ENCODE assay signal across 8 cellular contexts in genomic region chr11:67318876-67319275, GRCh38. TPM values are rescaled to one million over a fixed set of nuclear protein-coding genes. Genes with fewer than 3 reads are reported as not detected.
DNase-seq lines count a peak whose midpoint lies in the region; ATAC-seq, FAIRE-seq and TF ChIP-seq lines count a peak whose summit lies in the region.
"Not testable (repeated sequence)": the region's sequence is repeated elsewhere in the genome, so short reads cannot be mapped to it uniquely, and the experiment has no call there.

No MANE protein-coding gene starts in this region.

- H3K36me3 Mint-ChIP-seq in GM23338 (ENCODE audit: low read depth); activated T-cell treated with anti-CD3 and anti-CD28 coated beads, Interleukin-2, amount 50 U/mL, for 4 hours (ENCODE audit: insufficient read depth); naive thymus-derived CD4-positive, alpha-beta T cell: not testable (repeated sequence)

- not testable (repeated sequence) for H3K4me1 ChIP-seq in A549; GM23338 (ENCODE audit: insufficient read depth); SK-N-SH (ENCODE audit: control insufficient read depth in 1 of 2, insufficient read depth in 2 of 2, low read depth in 1 of 2, low read length in 1 of 2); breast epithelium; naive thymus-derived CD4-positive, alpha-beta T cell (ENCODE audit: control insufficient read depth in 2 of 2, insufficient read depth in 2 of 2, low read length in 2 of 2)
- H3K4me1 ChIP-seq in cardiac muscle cell (ENCODE audit: low read depth): peaks cover 13% of the 10 kb centered on the region
- H3K4me1 ChIP-seq in skeletal muscle tissue (ENCODE audit: control insufficient read depth in 3 of 3, insufficient read depth in 3 of 3, low read length in 3 of 3): peaks cover 13 to 25% (median 23%) of the 10 kb centered on the region in 3 donors

- not testable (repeated sequence) for H3K9me3 Mint-ChIP-seq in GM23338; activated T-cell treated with anti-CD3 and anti-CD28 coated beads, Interleukin-2, amount 50 U/mL, for 4 hours; naive thymus-derived CD4-positive, alpha-beta T cell

- not testable (repeated sequence) for H3K36me3 ChIP-seq in GM23338 (ENCODE audit: insufficient read depth); SK-N-SH (replicated peaks in 1 of 2; ENCODE audit: control insufficient read depth in 1 of 2, insufficient read depth in 2 of 2, low read length in 1 of 2); breast epithelium; cardiac muscle cell; naive thymus-derived CD4-positive, alpha-beta T cell (ENCODE audit: control insufficient read depth in 2 of 3, insufficient read depth in 3 of 3, low read length in 3 of 3); skeletal muscle tissue (ENCODE audit: control insufficient read depth in 3 of 3, insufficient read depth in 3 of 3, low read length in 3 of 3)

- TF ChIP-seq EP300 in A549 (IDR thresholded peaks at IDR 0.05); SK-N-SH (IDR thresholded peaks at IDR 0.05; ENCODE audit: borderline replicate concordance in 1 of 2, low read depth in 1 of 2, low read length in 1 of 2): not testable (repeated sequence)

- not testable (repeated sequence) for TF ChIP-seq RAD21 in A549 (conservative IDR thresholded peaks at IDR 0.05 in 1 of 2, IDR thresholded peaks at IDR 0.05 in 1 of 2); SK-N-SH (IDR thresholded peaks at IDR 0.05; ENCODE audit: low read length)

- H3K79me2 ChIP-seq in GM23338 (replicated peaks; ENCODE audit: insufficient read depth); SK-N-SH (ENCODE audit: insufficient read depth): not testable (repeated sequence)

- intact Hi-C loops in breast epithelium (cut with DNase I; ENCODE audit: low total_unique reads): loop anchor here (10.0 kb wide), 1 partner anchor 1154 kb away; no protein-coding TSS in a partner anchor
- intact Hi-C loops in naive thymus-derived CD4-positive, alpha-beta T cell (cut with micrococcal nuclease): loop anchor here in 1 of 2 donors (1.0 kb wide), 1 partner anchor 63 kb away; no protein-coding TSS in a partner anchor

- H4K20me1 ChIP-seq in GM23338 (replicated peaks; ENCODE audit: insufficient read depth); SK-N-SH (ENCODE audit: insufficient read depth): not testable (repeated sequence)

- CTCF ChIA-PET in A549 (lab: Yijun Ruan, JAX) (interaction anchor here (0.6 to 12.3 kb wide), 13 partner anchors 11 to 407 kb away, joined by 3 to 178 read pairs (median 16); partner anchors contain the start of genes POLD4, SSH3 and SYT12), SK-N-SH (lab: Yijun Ruan, JAX) (interaction anchor here (0.7 to 12.0 kb wide), 10 partner anchors 16 to 268 kb away, joined by 3 to 274 read pairs (median 24); partner anchors contain the start of genes ANKRD13D, GRK2, POLD4 and SSH3)
- CTCF ChIA-PET in naive thymus-derived CD4-positive, alpha-beta T cell (lab: Charles Lee): interaction anchor here (0.6 to 7.9 kb wide), 10 partner anchors 16 to 323 kb away, joined by 3 to 85 read pairs (median 6); no protein-coding TSS in a partner anchor

- not testable (repeated sequence) for TF ChIP-seq CTCF in A549 (IDR thresholded peaks at IDR 0.05); GM23338 (conservative IDR thresholded peaks at IDR 0.05; ENCODE audit: low read depth in 2 of 2); SK-N-SH (IDR thresholded peaks at IDR 0.05); breast epithelium (IDR thresholded peaks at IDR 0.05); cardiac muscle cell (IDR thresholded peaks at IDR 0.05; ENCODE audit: low read depth, low read length)

- H3K27ac Mint-ChIP-seq in GM23338: not testable (repeated sequence)
- H3K27ac Mint-ChIP-seq in naive thymus-derived CD4-positive, alpha-beta T cell: peak overlapping the region in 3 of 9 donors; percentile 54 to 97 (median 60)

- H3K9me3 ChIP-seq in A549; SK-N-SH; breast epithelium; cardiac muscle cell (ENCODE audit: low read depth); naive thymus-derived CD4-positive, alpha-beta T cell (ENCODE audit: control insufficient read depth in 2 of 3, low read length in 3 of 3); skeletal muscle tissue (ENCODE audit: control insufficient read depth in 3 of 3, low read length in 3 of 3): not testable (repeated sequence)

- peak overlapping the region; percentile 85 for H3K4me2 ChIP-seq in A549
- H3K4me2 ChIP-seq in GM23338: peak overlapping the region; percentile 91
- peak overlapping the region; percentile 94 for H3K4me2 ChIP-seq in SK-N-SH

- peaks cover 32% of the 10 kb centered on the region for H3K27me3 ChIP-seq in GM23338 (ENCODE audit: insufficient read depth)
- not testable (repeated sequence) for H3K27me3 ChIP-seq in SK-N-SH (ENCODE audit: insufficient read depth); breast epithelium; naive thymus-derived CD4-positive, alpha-beta T cell (ENCODE audit: control insufficient read depth in 2 of 2, insufficient read depth in 2 of 2, low read length in 2 of 2); skeletal muscle tissue (ENCODE audit: control insufficient read depth in 3 of 3, insufficient read depth in 3 of 3, low read length in 3 of 3)
- H3K27me3 ChIP-seq in cardiac muscle cell: peaks cover 11% of the 10 kb centered on the region

- H3K9ac ChIP-seq in SK-N-SH: 0 out of 2 replicates have a peak overlapping the region, but pooled peaks have one; percentile 77
- H3K9ac ChIP-seq in skeletal muscle tissue (ENCODE audit: low read depth in 1 of 3, low read length in 3 of 3): peak overlapping the region in 2 of 3 donors; percentile 70 to 85

- peaks cover 11% of the 10 kb centered on the region for H3K4me1 Mint-ChIP-seq in GM23338
- peaks cover 14% of the 10 kb centered on the region for H3K4me1 Mint-ChIP-seq in activated T-cell treated with anti-CD3 and anti-CD28 coated beads, Interleukin-2, amount 50 U/mL, for 4 hours (ENCODE audit: low read depth)
- H3K4me1 Mint-ChIP-seq in naive thymus-derived CD4-positive, alpha-beta T cell: peaks cover 11 to 34% (median 27%) of the 10 kb centered on the region in 7 donors

- WGBS in A549 (ENCODE audit: missing lambda C conversion rate): 90% methylated on average over 12 of the region's 12 CpGs
- 96% methylated on average over 12 of the region's 12 CpGs for WGBS in SK-N-SH (ENCODE audit: low lambda C conversion rate)

- TF ChIP-seq POLR2A in A549 (IDR thresholded peaks at IDR 0.05; ENCODE audit: low read length); breast epithelium (IDR thresholded peaks at IDR 0.05): not testable (repeated sequence)

- POLR2A ChIA-PET in A549 (lab: Yijun Ruan, JAX): not testable (repeated sequence)
- POLR2A ChIA-PET in SK-N-SH (lab: Yijun Ruan, JAX): interaction anchor here (0.6 to 4.3 kb wide), 3 partner anchors 34 to 239 kb away, joined by 3 to 19 read pairs (median 6); partner anchors contain the start of gene POLD4
- POLR2A ChIA-PET in naive thymus-derived CD4-positive, alpha-beta T cell (lab: Charles Lee): interaction anchor here (0.6 to 4.3 kb wide), 9 partner anchors 27 to 78 kb away, joined by 3 to 44 read pairs (median 4); partner anchors contain the start of genes ANKRD13D and POLD4

- peaks cover 11% of the 10 kb centered on the region; the same call in 1 of the 2 replicates for H3F3A ChIP-seq in GM23338 (replicated peaks; ENCODE audit: low read depth)
- H3F3A ChIP-seq in SK-N-SH (replicated peaks; ENCODE audit: insufficient read depth): peaks cover 17% of the 10 kb centered on the region

- not testable (repeated sequence) for DNase-seq in A549 (ENCODE audit: low read depth in 1 of 2, low spot score in 1 of 2); GM23338 (ENCODE audit: low spot score); SK-N-SH; activated T-cell treated with anti-CD3 and anti-CD28 coated beads, Interleukin-2, amount 50 U/mL, for 4 hours; breast epithelium (ENCODE audit: low spot score in 2 of 2); cardiac muscle cell (ENCODE audit: low read depth in 1 of 2, low spot score in 1 of 2); naive thymus-derived CD4-positive, alpha-beta T cell

- peak overlapping the region; percentile 92 for H3K4me3 Mint-ChIP-seq in GM23338
- peak overlapping the region; percentile 91 for H3K4me3 Mint-ChIP-seq in activated T-cell treated with anti-CD3 and anti-CD28 coated beads, Interleukin-2, amount 50 U/mL, for 4 hours
- peak overlapping the region; percentile 79 to 99 (median 97) for H3K4me3 Mint-ChIP-seq in naive thymus-derived CD4-positive, alpha-beta T cell

- not testable (repeated sequence) for H2AFZ ChIP-seq in GM23338; SK-N-SH (ENCODE audit: low read depth)

- H3K27me3 Mint-ChIP-seq in GM23338 (ENCODE audit: insufficient read depth, low read depth, poor library complexity): peaks cover 23% of the 10 kb centered on the region
- not testable (repeated sequence) for H3K27me3 Mint-ChIP-seq in activated T-cell treated with anti-CD3 and anti-CD28 coated beads, Interleukin-2, amount 50 U/mL, for 4 hours (ENCODE audit: low read depth)
- H3K27me3 Mint-ChIP-seq in naive thymus-derived CD4-positive, alpha-beta T cell: peaks cover 0 to 13% (median 0%) of the 10 kb centered on the region in 5 donors

- FAIRE-seq in A549 (lab: Jason Lieb, UNC): not testable (repeated sequence)

- not testable (repeated sequence) for H3K9me2 ChIP-seq in GM23338 (ENCODE audit: insufficient read depth); SK-N-SH

- ATAC-seq in A549; GM23338; activated T-cell treated with anti-CD3 and anti-CD28 coated beads, Interleukin-2, amount 50 U/mL, for 4 hours; naive thymus-derived CD4-positive, alpha-beta T cell: not testable (repeated sequence)

- H3K27ac ChIP-seq in A549; GM23338 (ENCODE audit: low read depth); SK-N-SH (ENCODE audit: low read depth in 2 of 2, low read length in 1 of 2); breast epithelium; cardiac muscle cell; naive thymus-derived CD4-positive, alpha-beta T cell (ENCODE audit: low read depth, low read length); skeletal muscle tissue (ENCODE audit: low read depth, low read length): not testable (repeated sequence)

- H3K4me3 ChIP-seq in A549 (peak overlapping the region; percentile 69; the same call in 2 of the 3 replicates), GM23338 (peak overlapping the region; percentile 76; the same call in 1 of the 2 replicates), breast epithelium (peak overlapping the region in 2 of 3 donors; percentile 74 to 97), cardiac muscle cell (peak overlapping the region; percentile 56), skeletal muscle tissue (ENCODE audit: low read length in 3 of 3) (peak overlapping the region in 2 of 3 donors; percentile 77 to 90)
- not testable (repeated sequence) for H3K4me3 ChIP-seq in SK-N-SH (ENCODE audit: low read depth in 2 of 2, low read length in 1 of 2); naive thymus-derived CD4-positive, alpha-beta T cell (ENCODE audit: low read length)

RNA-seq across cellular contexts. Expression of gene SSH3, which starts 15.5 kb away (rescaled TPM):
- polyA plus RNA-seq in A549 (2011; rRNA removed) (13.7 and 13.9 TPM in 2 replicates), A549 (2017; fragmentation: RNase III; extraction: RNeasy Plus Mini Kit Qiagen cat#74134 plus additional on column Dnase treatment) (18.6 to 24.1 TPM (median 23.8 TPM) in 3 replicates), GM23338 (2016; fragmentation: Nextera tagmentation; extraction: Ambion mirVana) (17.8 and 25.1 TPM in 2 replicates), SK-N-SH (2012; rRNA removed) (13.5 and 17.1 TPM in 2 replicates), cardiac muscle cell (26.7 and 28.0 TPM in 2 replicates)
- 16.4 and 20.2 TPM in 2 replicates for polyA plus RNA-seq in A549 (2012; cell fraction: cytosol; rRNA removed)
- polyA plus RNA-seq in A549 (2012; cell fraction: nucleus; rRNA removed): 66.0 and 81.7 TPM in 2 replicates
- polyA minus RNA-seq in A549 (2011; rRNA and poly(A)+ RNA removed): 11.2 TPM in 2 replicates
- 40.0 and 45.8 TPM in 2 replicates for total RNA-seq in GM23338 (2014; rRNA removed; shearing (Covaris generic))
- 4.0 and 7.0 TPM in 2 replicates for polyA plus RNA-seq in SK-N-SH (2012; cell fraction: cytosol; rRNA removed)
- 73.4 and 77.8 TPM in 2 replicates for polyA plus RNA-seq in SK-N-SH (2012; cell fraction: nucleus; rRNA removed)
- total RNA-seq in activated T-cell treated with anti-CD3 and anti-CD28 coated beads, Interleukin-2, amount 50 U/mL, for 4 hours: 1 to 10 TPM; 4.8 to 7.2 (median 6.6) TPM
- total RNA-seq in breast epithelium (10 to 100 TPM; 28.8 to 55.2 (median 34.4) TPM), cardiac muscle cell (18.7 and 39.9 TPM in 2 replicates), skeletal muscle tissue (6.8 TPM)
- 10 to 100 TPM in 4 of 5 experiments, 1 to 10 TPM in 1; 8.8 to 23.8 (median 15.0) TPM for total RNA-seq in naive thymus-derived CD4-positive, alpha-beta T cell
- polyA plus RNA-seq in naive thymus-derived CD4-positive, alpha-beta T cell: 1 to 10 TPM; 1.1 to 4.9 TPM

RNA-seq across cellular contexts. Expression of gene ANKRD13D, which starts 29.8 kb away (rescaled TPM):
- polyA plus RNA-seq in A549 (2011; rRNA removed) (15.4 and 17.0 TPM in 2 replicates), A549 (2017; fragmentation: RNase III; extraction: RNeasy Plus Mini Kit Qiagen cat#74134 plus additional on column Dnase treatment) (22.5 to 24.5 TPM (median 24.2 TPM) in 3 replicates), GM23338 (2016; fragmentation: Nextera tagmentation; extraction: Ambion mirVana) (19.5 and 20.3 TPM in 2 replicates), SK-N-SH (2012; rRNA removed) (50.2 and 51.4 TPM in 2 replicates), cardiac muscle cell (39.4 and 47.6 TPM in 2 replicates)
- polyA plus RNA-seq in A549 (2012; cell fraction: cytosol; rRNA removed): 43.0 and 51.7 TPM in 2 replicates
- 143 and 169 TPM in 2 replicates for polyA plus RNA-seq in A549 (2012; cell fraction: nucleus; rRNA removed)
- polyA minus RNA-seq in A549 (2011; rRNA and poly(A)+ RNA removed): 20.3 and 34.1 TPM in 2 replicates
- 15.7 and 30.8 TPM in 2 replicates for total RNA-seq in GM23338 (2014; rRNA removed; shearing (Covaris generic))
- polyA plus RNA-seq in SK-N-SH (2012; cell fraction: cytosol; rRNA removed): 17.8 and 26.1 TPM in 2 replicates
- polyA plus RNA-seq in SK-N-SH (2012; cell fraction: nucleus; rRNA removed): 163 and 206 TPM in 2 replicates
- total RNA-seq in activated T-cell treated with anti-CD3 and anti-CD28 coated beads, Interleukin-2, amount 50 U/mL, for 4 hours: 10 to 100 TPM; 67.7 to 75.4 (median 69.8) TPM
- total RNA-seq in breast epithelium (10 to 100 TPM; 23.7 to 51.8 (median 40.7) TPM), cardiac muscle cell (50.7 and 53.5 TPM in 2 replicates), skeletal muscle tissue (12.5 TPM)
- 100 to 1,000 TPM; 161 to 286 (median 191) TPM for total RNA-seq in naive thymus-derived CD4-positive, alpha-beta T cell
- polyA plus RNA-seq in naive thymus-derived CD4-positive, alpha-beta T cell: 10 to 100 TPM in 1 of 2 donors, 1 to 10 TPM in 1; 6.3 to 19.5 TPM

RNA-seq across cellular contexts. Expression of gene POLD4, which starts 34.5 kb away (rescaled TPM):
- polyA plus RNA-seq in A549 (2011; rRNA removed): 140 and 157 TPM in 2 replicates
- 213 and 248 TPM in 2 replicates for polyA plus RNA-seq in A549 (2012; cell fraction: cytosol; rRNA removed)
- polyA plus RNA-seq in A549 (2012; cell fraction: nucleus; rRNA removed): 283 and 303 TPM in 2 replicates
- polyA plus RNA-seq in A549 (2017; fragmentation: RNase III; extraction: RNeasy Plus Mini Kit Qiagen cat#74134 plus additional on column Dnase treatment): 131 to 159 TPM (median 148 TPM) in 3 replicates
- 45.2 and 61.1 TPM in 2 replicates for polyA minus RNA-seq in A549 (2011; rRNA and poly(A)+ RNA removed)
- 15.9 and 23.0 TPM in 2 replicates for total RNA-seq in GM23338 (2014; rRNA removed; shearing (Covaris generic))
- polyA plus RNA-seq in GM23338 (2016; fragmentation: Nextera tagmentation; extraction: Ambion mirVana): 16.2 and 18.8 TPM in 2 replicates
- 80.4 and 89.4 TPM in 2 replicates for polyA plus RNA-seq in SK-N-SH (2012; rRNA removed)
- 38.1 and 46.2 TPM in 2 replicates for polyA plus RNA-seq in SK-N-SH (2012; cell fraction: cytosol; rRNA removed)
- 161 and 245 TPM in 2 replicates for polyA plus RNA-seq in SK-N-SH (2012; cell fraction: nucleus; rRNA removed)
- 10 to 100 TPM; 16.4 to 23.8 (median 22.0) TPM for total RNA-seq in activated T-cell treated with anti-CD3 and anti-CD28 coated beads, Interleukin-2, amount 50 U/mL, for 4 hours
- total RNA-seq in breast epithelium: 10 to 100 TPM; 48.7 to 91.5 (median 69.2) TPM
- total RNA-seq in cardiac muscle cell: 64.4 and 74.9 TPM in 2 replicates
- 49.8 and 51.9 TPM in 2 replicates for polyA plus RNA-seq in cardiac muscle cell
- total RNA-seq in naive thymus-derived CD4-positive, alpha-beta T cell: 100 to 1,000 TPM in 1 of 5 experiments, 10 to 100 TPM in 4; 59.9 to 104 (median 76.1) TPM
- 100 to 1,000 TPM in 1 of 2 donors, 10 to 100 TPM in 1; 98.9 to 116 TPM for polyA plus RNA-seq in naive thymus-derived CD4-positive, alpha-beta T cell
- 14.6 TPM for total RNA-seq in skeletal muscle tissue

RNA-seq across cellular contexts. Expression of gene GRK2, which starts 52.6 kb away (rescaled TPM):
- polyA plus RNA-seq in A549 (2011; rRNA removed) (20.1 and 20.5 TPM in 2 replicates), A549 (2017; fragmentation: RNase III; extraction: RNeasy Plus Mini Kit Qiagen cat#74134 plus additional on column Dnase treatment) (27.0 to 29.7 TPM (median 29.5 TPM) in 3 replicates), GM23338 (2016; fragmentation: Nextera tagmentation; extraction: Ambion mirVana) (19.5 and 21.7 TPM in 2 replicates), SK-N-SH (2012; rRNA removed) (44.6 and 48.5 TPM in 2 replicates), cardiac muscle cell (62.9 and 85.1 TPM in 2 replicates)
- polyA plus RNA-seq in A549 (2012; cell fraction: cytosol; rRNA removed): 45.9 and 64.0 TPM in 2 replicates
- 135 and 175 TPM in 2 replicates for polyA plus RNA-seq in A549 (2012; cell fraction: nucleus; rRNA removed)
- polyA minus RNA-seq in A549 (2011; rRNA and poly(A)+ RNA removed): 64.2 and 65.8 TPM in 2 replicates
- 62.2 and 72.5 TPM in 2 replicates for total RNA-seq in GM23338 (2014; rRNA removed; shearing (Covaris generic))
- 19.5 and 33.5 TPM in 2 replicates for polyA plus RNA-seq in SK-N-SH (2012; cell fraction: cytosol; rRNA removed)
- 106 and 118 TPM in 2 replicates for polyA plus RNA-seq in SK-N-SH (2012; cell fraction: nucleus; rRNA removed)
- 100 to 1,000 TPM; 152 to 172 (median 171) TPM for total RNA-seq in activated T-cell treated with anti-CD3 and anti-CD28 coated beads, Interleukin-2, amount 50 U/mL, for 4 hours
- total RNA-seq in breast epithelium (10 to 100 TPM; 41.1 to 52.8 (median 52.1) TPM), cardiac muscle cell (49.1 and 72.1 TPM in 2 replicates), skeletal muscle tissue (27.7 TPM)
- 100 to 1,000 TPM; 305 to 399 (median 322) TPM for total RNA-seq in naive thymus-derived CD4-positive, alpha-beta T cell
- 10 to 100 TPM; 18.5 to 38.0 TPM for polyA plus RNA-seq in naive thymus-derived CD4-positive, alpha-beta T cell

RNA-seq across cellular contexts. Expression of gene CLCF1, which starts 54.5 kb away (rescaled TPM):
- 23.9 and 25.8 TPM in 2 replicates for polyA plus RNA-seq in A549 (2011; rRNA removed)
- polyA plus RNA-seq in A549 (2012; cell fraction: cytosol; rRNA removed): 75.7 and 103 TPM in 2 replicates
- polyA plus RNA-seq in A549 (2012; cell fraction: nucleus; rRNA removed): 204 and 212 TPM in 2 replicates
- polyA plus RNA-seq in A549 (2017; fragmentation: RNase III; extraction: RNeasy Plus Mini Kit Qiagen cat#74134 plus additional on column Dnase treatment): 31.0 to 37.1 TPM (median 36.0 TPM) in 3 replicates
- 14.6 and 17.5 TPM in 2 replicates for polyA minus RNA-seq in A549 (2011; rRNA and poly(A)+ RNA removed)
- total RNA-seq in GM23338 (2014; rRNA removed; shearing (Covaris generic)): 0.19 TPM in 1 of 2 replicates, not detected in the other
- polyA plus RNA-seq in GM23338 (2016; fragmentation: Nextera tagmentation; extraction: Ambion mirVana): 0.17 and 0.32 TPM in 2 replicates
- 27.0 and 27.7 TPM in 2 replicates for polyA plus RNA-seq in SK-N-SH (2012; rRNA removed)
- polyA plus RNA-seq in SK-N-SH (2012; cell fraction: cytosol; rRNA removed): 13.3 and 17.5 TPM in 2 replicates
- polyA plus RNA-seq in SK-N-SH (2012; cell fraction: nucleus; rRNA removed): 61.9 and 75.9 TPM in 2 replicates
- total RNA-seq in activated T-cell treated with anti-CD3 and anti-CD28 coated beads, Interleukin-2, amount 50 U/mL, for 4 hours: 1 to 10 TPM in 2 of 3 donors, under 1 TPM in 1; 0.56 to 1.5 (median 1.4) TPM
- 10 to 100 TPM in 2 of 3 donors, 1 to 10 TPM in 1; 3.2 to 11.1 (median 10.2) TPM for total RNA-seq in breast epithelium
- total RNA-seq in cardiac muscle cell: 1.1 and 2.4 TPM in 2 replicates
- 0.09 and 0.16 TPM in 2 replicates for polyA plus RNA-seq in cardiac muscle cell
- 1 to 10 TPM in 2 of 5 experiments, under 1 TPM in 3; 0.32 to 7.8 (median 0.70) TPM for total RNA-seq in naive thymus-derived CD4-positive, alpha-beta T cell
- polyA plus RNA-seq in naive thymus-derived CD4-positive, alpha-beta T cell: not detected
- 1.0 TPM for total RNA-seq in skeletal muscle tissue
